ENCODE assay signal across 8 cellular contexts in the genomic region with DNA sequence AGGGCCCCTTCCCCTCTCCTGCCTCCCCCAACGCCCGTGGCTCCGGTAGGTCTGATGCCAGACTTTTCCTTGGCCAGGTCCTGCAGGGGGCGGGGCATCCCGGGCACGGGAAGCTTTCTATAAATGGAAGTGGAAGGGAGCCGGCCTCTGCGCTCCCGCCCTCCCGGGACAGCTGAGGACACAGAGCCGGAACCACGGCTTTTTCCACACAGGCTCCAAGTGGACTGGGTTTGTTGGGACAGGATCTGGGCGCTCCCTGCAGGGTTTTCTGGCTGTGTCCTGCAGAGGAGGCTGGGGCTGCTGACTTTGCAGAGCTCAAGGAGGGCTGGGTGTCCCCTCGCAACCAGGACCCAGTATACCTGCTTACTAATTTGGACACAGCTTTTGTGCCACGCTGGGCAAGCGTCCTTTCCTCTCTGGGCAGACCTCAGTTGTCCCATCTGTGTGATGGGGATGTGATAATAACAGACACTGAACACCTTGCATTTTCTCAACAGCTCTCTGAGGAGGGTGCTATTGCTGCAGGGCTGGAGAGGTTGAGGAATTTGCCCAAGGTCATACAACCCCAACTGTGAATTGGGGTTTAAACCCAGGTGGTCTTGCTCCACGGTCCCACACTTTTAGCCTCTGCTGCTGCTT. TPM values are rescaled to one million over a fixed set of nuclear protein-coding genes. Genes with fewer than 3 reads are reported as not detected.
DNase-seq lines count a peak whose midpoint lies in the region; ATAC-seq and TF ChIP-seq lines count a peak whose summit lies in the region.

No MANE protein-coding gene starts in this region.

- no peak overlapping the region for H3K9ac ChIP-seq in endodermal cell (ENCODE audit: extremely low read depth, low read length, poor library complexity, severe bottlenecking)

- no peak for TF ChIP-seq CTCF in Calu3 (IDR thresholded peaks at IDR 0.05; ENCODE audit: unreplicated experiment)
- TF ChIP-seq CTCF in endodermal cell (conservative IDR thresholded peaks at IDR 0.05): peak; percentile 13

- H3K36me3 ChIP-seq in endodermal cell (ENCODE audit: control insufficient read depth, insufficient read depth, low read length) (no peaks in the 10 kb centered on the region), aorta (ENCODE audit: control insufficient read depth in 1 of 2, insufficient read depth in 2 of 2, low read length in 1 of 2) (no peaks in the 10 kb centered on the region)

- H3K4me3 ChIP-seq in endodermal cell (ENCODE audit: low read length) (no peak overlapping the region), aorta (ENCODE audit: low read length in 2 of 2) (no peak overlapping the region)

- CTCF ChIA-PET in Calu3 (lab: Charles Lee): interaction anchor here (0.5 to 16.2 kb wide), 64 partner anchors 8 to 1300 kb away, joined by 3 to 392 read pairs (median 4); partner anchors contain the start of genes ERBB2, IGFBP4, LRRC3C and MIEN1

- intact Hi-C loops in Calu3 (cut with micrococcal nuclease; ENCODE audit: unreplicated experiment) (loop anchor here (1.0 to 10.0 kb wide), 4 partner anchors 11 to 865 kb away; partner anchors contain the start of gene STARD3), aorta (cut with DNase I) (no loop called here)

- H3K27ac ChIP-seq in endodermal cell (ENCODE audit: low read depth, low read length): no peak overlapping the region
- H3K27ac ChIP-seq in aorta (ENCODE audit: low read depth in 1 of 2, low read length in 2 of 2): no peak overlapping the region

- H3K4me1 Mint-ChIP-seq in Calu3 (ENCODE audit: low read depth, unreplicated experiment) (peaks cover 20% of the 10 kb centered on the region), endodermal cell (peaks cover 20% of the 10 kb centered on the region)

- H3K27me3 Mint-ChIP-seq in Calu3 (ENCODE audit: unreplicated experiment) (peaks cover 82% of the 10 kb centered on the region), endodermal cell (ENCODE audit: insufficient read depth) (no peaks in the 10 kb centered on the region)

- H3K4me1 ChIP-seq in endodermal cell (ENCODE audit: control insufficient read depth, insufficient read depth, low read length) (no peaks in the 10 kb centered on the region), aorta (ENCODE audit: control insufficient read depth in 1 of 2, insufficient read depth in 2 of 2, low read length in 2 of 2) (peaks cover 0 to 2% of the 10 kb centered on the region in 2 donors)

- H3K36me3 Mint-ChIP-seq in Calu3 (ENCODE audit: insufficient read depth, unreplicated experiment): no peaks in the 10 kb centered on the region
- H3K36me3 Mint-ChIP-seq in endodermal cell (ENCODE audit: low read depth): no peaks in the 10 kb centered on the region

- WGBS in endodermal cell (ENCODE audit: insufficient coverage in 1 of 2, insufficient read length in 1 of 2), 2 experiments: 61 to 68% methylated on average over 10 to 17 of the region's 17 CpGs
- whole genome bisulfite sequencing in aorta, 2 donors: 8% methylated on average over 17 of the region's 17 CpGs

- no peaks in the 10 kb centered on the region for H3K9me3 ChIP-seq in endodermal cell (ENCODE audit: control insufficient read depth, low read length)
- H3K9me3 ChIP-seq in aorta (ENCODE audit: control insufficient read depth, low read length): no peaks in the 10 kb centered on the region

- H3K4me3 Mint-ChIP-seq in Calu3 (ENCODE audit: low read depth, unreplicated experiment) (peak overlapping the region; percentile 33), endodermal cell (peak overlapping the region; percentile 2)

- no TSS peak for BruUV-seq in Calu3 (replicated peaks; lab: Mats Ljungman, UMichigan)

- H3K27me3 ChIP-seq in endodermal cell (ENCODE audit: control insufficient read depth, insufficient read depth, low read length, poor library complexity, severe bottlenecking) (no peaks in the 10 kb centered on the region), aorta (ENCODE audit: control insufficient read depth in 1 of 2, insufficient read depth in 2 of 2, low read length in 1 of 2) (no peaks in the 10 kb centered on the region)

- H3K9me3 Mint-ChIP-seq in Calu3 (ENCODE audit: low read depth, unreplicated experiment) (peaks cover 3% of the 10 kb centered on the region), endodermal cell (peaks cover 5% of the 10 kb centered on the region)

- peak; percentile 91 for ATAC-seq in aorta (ENCODE audit: low FRiP score)
- no peak for ATAC-seq in GM18868 (IDR thresholded peaks at IDR 0.05; ENCODE audit: unreplicated experiment)

- peak; percentile 100 for DNase-seq in Calu3
- peak; percentile 36 for DNase-seq in NCI-H2227 treated with DMSO at 0.1 percent for 48 hours (lab: John Stamatoyannopoulos, UW)
- peak; percentile 95 for DNase-seq in endodermal cell
- DNase-seq in medulla oblongata (ENCODE audit: extremely low spot score): peak; percentile 50
- peak; percentile 91 to 95 for DNase-seq in aorta
- DNase-seq in stimulated activated naive CD4-positive, alpha-beta T cell (lab: John Stamatoyannopoulos, UW): no peak
- no peak for DNase-seq in activated T-cell treated with anti-CD3 and anti-CD28 coated beads, Interleukin-2, amount 50 U/mL, for 1 hour

- H3K27ac Mint-ChIP-seq in Calu3 (ENCODE audit: unreplicated experiment) (no peak overlapping the region), endodermal cell (peak overlapping the region; percentile 52)

RNA-seq across cellular contexts. Expression of gene TNS4, which starts 1.8 kb away (rescaled TPM):
- total RNA-seq in Calu3 (2022) (0.21 and 0.44 TPM in 2 replicates), endodermal cell (1 to 10 TPM in 1 of 2 donors, under 1 TPM in 1; 0.89 to 2.5 TPM), aorta (under 1 TPM in 1 of 2 donors, not detected in 1; 0.39 TPM)
- polyA plus RNA-seq in endodermal cell (2013, experiment 1 of 2): 0.07 TPM
- polyA plus RNA-seq in endodermal cell (2013, experiment 2 of 2): not detected
- under 1 TPM in 1 of 2 donors, not detected in 1; 0.05 TPM for polyA plus RNA-seq in aorta

RNA-seq across cellular contexts. Expression of gene IGFBP4, which starts 56.4 kb away (rescaled TPM):
- total RNA-seq in Calu3 (2022) (33.9 and 39.2 TPM in 2 replicates), endodermal cell (10 to 100 TPM; 58.3 to 69.0 TPM), aorta (1,000 to 10,000 TPM in 1 of 2 donors, 100 to 1,000 TPM in 1; 799 to 1,001 TPM)
- 39.9 TPM for polyA plus RNA-seq in endodermal cell (2013, experiment 1 of 2)
- polyA plus RNA-seq in endodermal cell (2013, experiment 2 of 2): 38.5 TPM
- 100 to 1,000 TPM in 1 of 2 donors, 10 to 100 TPM in 1; 99.2 to 457 TPM for polyA plus RNA-seq in aorta

Comparison
In these comparisons a context has a peak if more than half of its experiments do, and no peak if none do; other contexts are left out.
1. DNase-seq: peak in Calu3 (single experiment), NCI-H2227 treated with DMSO at 0.1 percent for 48 hours (single experiment), endodermal cell (single experiment), medulla oblongata (single experiment) and aorta (2 of 2); none in stimulated activated naive CD4-positive, alpha-beta T cell (0 of 6) and activated T-cell treated with anti-CD3 and anti-CD28 coated beads, Interleukin-2, amount 50 U/mL, for 1 hour (single experiment).
2. RNA of gene IGFBP4, which starts 56.4 kb away (total RNA-seq): 799 to 1,001 TPM in aorta; 58.3 to 69.0 TPM in endodermal cell and 33.9 to 39.2 TPM in Calu3; every median in the first group is over 10 times any median in the second.